1 cellular context compared by ENCODE assay signal in genomic region chr20:1524004-1524403, GRCh38.
TF ChIP-seq lines count a peak whose summit lies in the region.

No MANE protein-coding gene starts in this region.

TF ChIP-seq in HepG2, 621 proteins besides CTCF, POLR2A, EP300 and RAD21:
- TF ChIP-seq ZNF282 (IDR thresholded peaks at IDR 0.05; ENCODE audit: partially characterized antibody): no peak
- TF ChIP-seq GABPA (IDR thresholded peaks at IDR 0.05; ENCODE audit: low read depth, low read length): no peak
- TF ChIP-seq GABPA (CRISPR knock-in tag; IDR thresholded peaks at IDR 0.05; ENCODE audit: low read depth): peak; percentile 32; the same call in 1 of the 2 replicates
- no peak for TF ChIP-seq ZNF781 (CRISPR knock-in tag; IDR thresholded peaks at IDR 0.05; ENCODE audit: borderline replicate concordance, not compliant biosample characterization)
- TF ChIP-seq, protein P1, sequence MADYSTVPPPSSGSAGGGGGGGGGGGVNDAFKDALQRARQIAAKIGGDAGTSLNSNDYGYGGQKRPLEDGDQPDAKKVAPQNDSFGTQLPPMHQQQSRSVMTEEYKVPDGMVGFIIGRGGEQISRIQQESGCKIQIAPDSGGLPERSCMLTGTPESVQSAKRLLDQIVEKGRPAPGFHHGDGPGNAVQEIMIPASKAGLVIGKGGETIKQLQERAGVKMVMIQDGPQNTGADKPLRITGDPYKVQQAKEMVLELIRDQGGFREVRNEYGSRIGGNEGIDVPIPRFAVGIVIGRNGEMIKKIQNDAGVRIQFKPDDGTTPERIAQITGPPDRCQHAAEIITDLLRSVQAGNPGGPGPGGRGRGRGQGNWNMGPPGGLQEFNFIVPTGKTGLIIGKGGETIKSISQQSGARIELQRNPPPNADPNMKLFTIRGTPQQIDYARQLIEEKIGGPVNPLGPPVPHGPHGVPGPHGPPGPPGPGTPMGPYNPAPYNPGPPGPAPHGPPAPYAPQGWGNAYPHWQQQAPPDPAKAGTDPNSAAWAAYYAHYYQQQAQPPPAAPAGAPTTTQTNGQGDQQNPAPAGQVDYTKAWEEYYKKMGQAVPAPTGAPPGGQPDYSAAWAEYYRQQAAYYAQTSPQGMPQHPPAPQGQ (CRISPR knock-in tag; IDR thresholded peaks at IDR 0.05; ENCODE audit: borderline replicate concordance): no peak
- TF ChIP-seq RXRB (CRISPR knock-in tag; IDR thresholded peaks at IDR 0.05; ENCODE audit: borderline replicate concordance): no peak
- TF ChIP-seq CBFB (CRISPR knock-in tag; IDR thresholded peaks at IDR 0.05): no peak
